Comparison of ENCODE assay signal across 8 cellular contexts in the genomic region with DNA sequence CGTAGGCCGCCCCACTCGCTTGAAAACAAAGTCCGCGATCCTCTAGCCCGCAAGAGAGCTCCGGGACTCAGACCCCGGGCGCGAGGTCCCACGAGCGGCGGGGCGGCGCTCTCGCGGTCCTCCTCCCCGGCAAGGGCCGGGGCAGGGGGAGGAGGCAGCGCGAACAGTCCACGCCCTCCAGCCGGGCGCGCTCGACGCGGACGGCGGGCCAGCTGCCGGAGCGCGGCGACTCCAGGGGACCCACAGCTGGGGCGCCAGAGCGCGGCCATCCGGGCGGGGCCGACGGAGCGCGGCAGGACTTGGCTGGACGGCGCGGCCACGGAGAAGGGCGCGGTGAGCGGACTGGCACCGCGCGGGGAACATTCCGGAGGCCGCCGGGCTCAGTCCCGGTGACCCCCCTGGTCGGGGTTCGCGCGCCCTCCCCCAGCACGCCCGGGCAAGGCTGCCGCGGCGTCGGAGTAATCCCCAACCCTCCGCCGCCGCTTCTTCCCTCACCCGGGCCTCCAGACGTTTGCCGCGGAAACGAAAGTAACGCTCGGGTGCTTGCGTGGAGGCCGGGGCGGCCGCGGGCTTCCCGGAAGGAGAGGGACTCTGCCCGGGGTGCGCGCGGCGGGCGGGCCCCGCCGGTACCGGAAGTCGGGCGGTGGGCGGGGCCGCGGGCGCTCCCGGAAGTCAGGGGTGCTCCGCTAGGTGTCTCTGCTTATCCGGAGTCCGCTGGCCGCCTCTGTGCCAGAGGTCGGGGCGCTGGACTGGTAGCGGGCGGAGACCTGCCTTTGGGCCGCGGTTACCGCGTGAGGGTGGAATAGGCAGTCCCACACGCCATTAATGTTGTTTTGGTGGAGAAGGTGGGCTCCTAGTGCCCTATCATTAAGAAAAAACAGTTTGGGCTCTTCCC. TPM values are rescaled to one million over a fixed set of nuclear protein-coding genes. Genes with fewer than 3 reads are reported as not detected.
DNase-seq lines count a peak whose midpoint lies in the region; ATAC-seq and TF ChIP-seq lines count a peak whose summit lies in the region.

TSS of gene RIPK1 (plus strand) at position 166 of the 895 bp plus-strand sequence. CDS start 8,330 bp downstream, outside the sequence.

- H3K9ac ChIP-seq in ES-I3 (ENCODE audit: low read depth, low read length) (peak within 1 kb of the TSS; percentile 92), neural progenitor cell (peak within 1 kb of the TSS; percentile 16), subcutaneous abdominal adipose tissue (ENCODE audit: low read length in 5 of 5) (peak within 1 kb of the TSS; percentile 79 to 99 (median 92))

- H3K27ac Mint-ChIP-seq in GM23338 (peak within 1 kb of the TSS; percentile 92), neural progenitor cell (peak within 1 kb of the TSS; percentile 95)

- H3K36me3 Mint-ChIP-seq in GM23338 (ENCODE audit: low read depth) (peaks cover 45% of the 10 kb centered on the region), neural progenitor cell (peaks cover 9% of the 10 kb centered on the region)

- H3K36me3 ChIP-seq in ES-I3 (ENCODE audit: insufficient read depth, low read length) (peaks cover 9% of the 10 kb centered on the region), GM23338 (ENCODE audit: insufficient read depth) (no peaks in the 10 kb centered on the region), neural progenitor cell (no peaks in the 10 kb centered on the region), subcutaneous abdominal adipose tissue (ENCODE audit: control insufficient read depth in 5 of 5, insufficient read depth in 5 of 5, low read length in 5 of 5) (peaks cover 0 to 4% (median 3%) of the 10 kb centered on the region in 5 donors)

- H3F3A ChIP-seq in GM23338 (replicated peaks; ENCODE audit: low read depth): peaks cover 12% of the 10 kb centered on the region
- peaks cover 45% of the 10 kb centered on the region for H3F3A ChIP-seq in neural progenitor cell (ENCODE audit: low read depth)

- H3K27me3 Mint-ChIP-seq in GM23338 (ENCODE audit: insufficient read depth, low read depth, poor library complexity) (peaks cover 40% of the 10 kb centered on the region), neural progenitor cell (ENCODE audit: insufficient read depth, low read depth) (peaks cover 10% of the 10 kb centered on the region)

- H3K4me3 Mint-ChIP-seq in GM23338 (peak within 1 kb of the TSS; percentile 88), neural progenitor cell (peak within 1 kb of the TSS; percentile 94)

- H2AFZ ChIP-seq in GM23338: no peak within 1 kb of the TSS
- peak within 1 kb of the TSS; percentile 89 for H2AFZ ChIP-seq in neural progenitor cell (replicated peaks)

- peaks cover 3% of the 10 kb centered on the region for H3K4me1 ChIP-seq in ES-I3 (ENCODE audit: insufficient read depth, low read length)
- H3K4me1 ChIP-seq in GM23338 (ENCODE audit: insufficient read depth): peaks cover 37% of the 10 kb centered on the region
- H3K4me1 ChIP-seq in neural progenitor cell: peaks cover 3% of the 10 kb centered on the region
- peaks cover 2 to 46% (median 40%) of the 10 kb centered on the region in 5 donors for H3K4me1 ChIP-seq in subcutaneous abdominal adipose tissue (ENCODE audit: control insufficient read depth in 5 of 5, insufficient read depth in 5 of 5, low read length in 5 of 5)

- TF ChIP-seq CTCF in GM23338 (conservative IDR thresholded peaks at IDR 0.05; ENCODE audit: low read depth in 2 of 2) (peak; percentile 16 to 62; a peak in 2 of 4 replicates), fibroblast of villous mesenchyme (IDR thresholded peaks at IDR 0.05; ENCODE audit: insufficient read depth, low read depth, low read length) (no peak), neural progenitor cell (IDR thresholded peaks at IDR 0.05) (peak; percentile 23)

- no peaks in the 10 kb centered on the region for H3K9me2 ChIP-seq in GM23338 (ENCODE audit: insufficient read depth)

- H3K9me3 ChIP-seq in ES-I3 (ENCODE audit: control insufficient read depth, insufficient read depth, low read length): peaks cover 16% of the 10 kb centered on the region
- peaks cover 6% of the 10 kb centered on the region for H3K9me3 ChIP-seq in neural progenitor cell (ENCODE audit: low read depth)
- H3K9me3 ChIP-seq in subcutaneous abdominal adipose tissue (ENCODE audit: control insufficient read depth in 5 of 5, low read length in 5 of 5): no peaks in the 10 kb centered on the region

- H3K27ac ChIP-seq in GM23338 (ENCODE audit: low read depth) (peak within 1 kb of the TSS; percentile 99), neural progenitor cell (peak within 1 kb of the TSS; percentile 71), subcutaneous abdominal adipose tissue (ENCODE audit: low read depth, low read length) (peak within 1 kb of the TSS; percentile 98)

- ATAC-seq in GM23338: peak; percentile 74

- peaks cover 41% of the 10 kb centered on the region for H3K4me1 Mint-ChIP-seq in GM23338
- peaks cover 19% of the 10 kb centered on the region for H3K4me1 Mint-ChIP-seq in neural progenitor cell

- H3K9me3 Mint-ChIP-seq in GM23338 (peaks cover 33% of the 10 kb centered on the region), neural progenitor cell (peaks cover 23% of the 10 kb centered on the region)

- H3K27me3 ChIP-seq in GM23338 (ENCODE audit: insufficient read depth) (no peaks in the 10 kb centered on the region), neural progenitor cell (peaks cover 18% of the 10 kb centered on the region), subcutaneous abdominal adipose tissue (ENCODE audit: control insufficient read depth in 5 of 5, insufficient read depth in 4 of 5, low read length in 5 of 5) (no peaks in the 10 kb centered on the region)

- peak within 1 kb of the TSS; percentile 91 for H3K4me2 ChIP-seq in GM23338
- H3K4me2 ChIP-seq in neural progenitor cell: peak within 1 kb of the TSS; percentile 73

- peak; percentile 89 for DNase-seq in GM23338 (ENCODE audit: low spot score)
- DNase-seq in Kasumi-1 (lab: John Stamatoyannopoulos, UW): peak; percentile 83 to 85
- peak; percentile 68 to 92 for DNase-seq in SHP77 (lab: John Stamatoyannopoulos, UW)
- DNase-seq in activated gamma-delta T cell (lab: John Stamatoyannopoulos, UW): peak; percentile 93
- peak; percentile 94 for DNase-seq in fibroblast of villous mesenchyme (ENCODE audit: low read depth)
- DNase-seq in neural progenitor cell (ENCODE audit: low spot score): peak; percentile 91

- H3K79me2 ChIP-seq in GM23338 (replicated peaks; ENCODE audit: insufficient read depth) (peaks cover 57% of the 10 kb centered on the region), neural progenitor cell (ENCODE audit: low read depth) (peaks cover 39% of the 10 kb centered on the region)

- H4K20me1 ChIP-seq in GM23338 (replicated peaks; ENCODE audit: insufficient read depth): 0 out of 2 replicates have a peak, but pooled peaks cover 3% of the 10 kb centered on the region
- no peaks in the 10 kb centered on the region for H4K20me1 ChIP-seq in neural progenitor cell (ENCODE audit: low read depth)

- peak within 1 kb of the TSS; percentile 93 for H3K4me3 ChIP-seq in GM23338
- H3K4me3 ChIP-seq in fibroblast of villous mesenchyme (ENCODE audit: low read depth, low read length): peak within 1 kb of the TSS; percentile 81
- peak within 1 kb of the TSS; percentile 83 for H3K4me3 ChIP-seq in neural progenitor cell
- H3K4me3 ChIP-seq in subcutaneous abdominal adipose tissue (ENCODE audit: low read depth in 1 of 5, low read length in 5 of 5): peak within 1 kb of the TSS; percentile 77 to 95 (median 89)

TF ChIP-seq in GM23338, 12 proteins besides CTCF, POLR2A, EP300 and RAD21:
- TF ChIP-seq, protein P1, sequence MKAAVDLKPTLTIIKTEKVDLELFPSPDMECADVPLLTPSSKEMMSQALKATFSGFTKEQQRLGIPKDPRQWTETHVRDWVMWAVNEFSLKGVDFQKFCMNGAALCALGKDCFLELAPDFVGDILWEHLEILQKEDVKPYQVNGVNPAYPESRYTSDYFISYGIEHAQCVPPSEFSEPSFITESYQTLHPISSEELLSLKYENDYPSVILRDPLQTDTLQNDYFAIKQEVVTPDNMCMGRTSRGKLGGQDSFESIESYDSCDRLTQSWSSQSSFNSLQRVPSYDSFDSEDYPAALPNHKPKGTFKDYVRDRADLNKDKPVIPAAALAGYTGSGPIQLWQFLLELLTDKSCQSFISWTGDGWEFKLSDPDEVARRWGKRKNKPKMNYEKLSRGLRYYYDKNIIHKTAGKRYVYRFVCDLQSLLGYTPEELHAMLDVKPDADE (IDR thresholded peaks at IDR 0.05): peak; percentile 65
- TF ChIP-seq EZH2 (IDR thresholded peaks at IDR 0.05; ENCODE audit: low read depth, unreplicated experiment): no peak
- no peak for TF ChIP-seq ZNF331 (CRISPR knock-in tag; IDR thresholded peaks at IDR 0.05; ENCODE audit: low read depth)
- no peak for TF ChIP-seq STAT1 (IDR thresholded peaks at IDR 0.05; ENCODE audit: unreplicated experiment)
- peak; percentile 59 for TF ChIP-seq POLR2AphosphoS5 (IDR thresholded peaks at IDR 0.05; ENCODE audit: low read depth)

RNA-seq across cellular contexts. Expression of gene RIPK1, which starts in this region (rescaled TPM):
- 16.7 and 19.4 TPM in 2 replicates for total RNA-seq in GM23338 (2014; rRNA removed; shearing (Covaris generic))
- polyA plus RNA-seq in GM23338 (2016; fragmentation: Nextera tagmentation; extraction: Ambion mirVana): 4.9 and 5.7 TPM in 2 replicates
- total RNA-seq in fibroblast of villous mesenchyme (25.4 and 28.5 TPM in 2 replicates), neural progenitor cell (ENCODE audit: low replicate concordance) (4.6 and 4.9 TPM in 2 replicates)

Comparison
In these comparisons a context has a peak if more than half of its experiments do, and no peak if none do; other contexts are left out.
1. Peak in every context shown above with its lines: DNase-seq, ATAC-seq, H3K4me3 ChIP-seq and H3K27ac ChIP-seq.
2. H3K9ac ChIP-seq: peak in every context shown above with its lines; median percentile 92 in ES-I3; 92 in subcutaneous abdominal adipose tissue; 16 in neural progenitor cell.